In genomic region chr17:42553866-42554249, GRCh38 we compare ENCODE assay signal across 6 cellular contexts. TPM values are rescaled to one million over a fixed set of nuclear protein-coding genes. Genes with fewer than 3 reads are reported as not detected.
DNase-seq lines count a peak whose midpoint lies in the region; ATAC-seq lines count a peak whose summit lies in the region.

No MANE protein-coding gene starts in this region.

- H2AFZ ChIP-seq in GM23248: peak overlapping the region; percentile 85

- H3K79me2 ChIP-seq in GM23248 (ENCODE audit: insufficient read depth): peaks cover 29% of the 10 kb centered on the region

- H3K27me3 Mint-ChIP-seq in activated naive CD8-positive, alpha-beta T cell treated with anti-CD3 and anti-CD28 coated beads, Interleukin-2, amount 50 U/mL, for 24 hours: no peaks in the 10 kb centered on the region

- H3K4me3 ChIP-seq in GM23248: peak overlapping the region; percentile 86
- peak overlapping the region; percentile 74 to 88 for H3K4me3 ChIP-seq in mucosa of rectum (ENCODE audit: low read length in 2 of 2)

- in situ Hi-C loops in GM23248 (cut with MboI): no loop called here

- peak overlapping the region; percentile 91 for H3K4me2 ChIP-seq in GM23248 (ENCODE audit: unreplicated experiment)

- no peak overlapping the region for H3K27ac ChIP-seq in GM23248
- H3K27ac ChIP-seq in mucosa of rectum (ENCODE audit: low read depth in 2 of 2, low read length in 2 of 2): peak overlapping the region; percentile 85 to 89

- H3K4me1 ChIP-seq in GM23248 (ENCODE audit: insufficient read depth) (0 out of 2 replicates have a peak, but pooled peaks cover 7% of the 10 kb centered on the region), mucosa of rectum (ENCODE audit: control insufficient read depth in 2 of 2, insufficient read depth in 2 of 2, low read length in 2 of 2) (peaks cover 7 to 13% of the 10 kb centered on the region in 2 donors)

- ATAC-seq in activated naive CD8-positive, alpha-beta T cell treated with anti-CD3 and anti-CD28 coated beads, Interleukin-2, amount 50 U/mL, for 24 hours: peak; percentile 13
- no peak for ATAC-seq in GM19023 (IDR thresholded peaks at IDR 0.05; ENCODE audit: unreplicated experiment)

- H3K9me3 Mint-ChIP-seq in activated naive CD8-positive, alpha-beta T cell treated with anti-CD3 and anti-CD28 coated beads, Interleukin-2, amount 50 U/mL, for 24 hours: no peaks in the 10 kb centered on the region

- no peaks in the 10 kb centered on the region for H3K36me3 Mint-ChIP-seq in activated naive CD8-positive, alpha-beta T cell treated with anti-CD3 and anti-CD28 coated beads, Interleukin-2, amount 50 U/mL, for 24 hours (ENCODE audit: low read depth)

- H3K9ac ChIP-seq in GM23248 (peak overlapping the region; percentile 91), mucosa of rectum (ENCODE audit: low read depth in 1 of 2, low read length in 2 of 2) (peak overlapping the region; percentile 94 to 95)

- WGBS in GM23248 (ENCODE audit: low coverage in 1 of 2, low lambda C conversion rate in 2 of 2, missing lambda C conversion rate in 2 of 2), 2 experiments: 44% methylated on average over 16 of the region's 16 CpGs

- peak overlapping the region; percentile 86 for H3K4me3 Mint-ChIP-seq in activated naive CD8-positive, alpha-beta T cell treated with anti-CD3 and anti-CD28 coated beads, Interleukin-2, amount 50 U/mL, for 24 hours

- H3K36me3 ChIP-seq in GM23248 (ENCODE audit: low read depth) (no peaks in the 10 kb centered on the region), mucosa of rectum (ENCODE audit: control insufficient read depth in 2 of 2, insufficient read depth in 2 of 2, low read length in 2 of 2) (no peaks in the 10 kb centered on the region)

- no peaks in the 10 kb centered on the region for H3F3A ChIP-seq in GM23248 (ENCODE audit: insufficient read depth)

- H3K27me3 ChIP-seq in GM23248 (replicated peaks; ENCODE audit: insufficient read depth) (no peaks in the 10 kb centered on the region), mucosa of rectum (ENCODE audit: control insufficient read depth in 2 of 2, insufficient read depth in 2 of 2, low read length in 2 of 2) (no peaks in the 10 kb centered on the region)

- H3K27ac Mint-ChIP-seq in activated naive CD8-positive, alpha-beta T cell treated with anti-CD3 and anti-CD28 coated beads, Interleukin-2, amount 50 U/mL, for 24 hours: peak overlapping the region; percentile 86

- H4K20me1 ChIP-seq in GM23248 (ENCODE audit: insufficient read depth): no peaks in the 10 kb centered on the region

- H3K4me1 Mint-ChIP-seq in activated naive CD8-positive, alpha-beta T cell treated with anti-CD3 and anti-CD28 coated beads, Interleukin-2, amount 50 U/mL, for 24 hours: peaks cover 28% of the 10 kb centered on the region

- DNase-seq in GM23248 (peak; percentile 42), mucosa of gallbladder (ENCODE audit: low spot score) (no peak), HCEC 1CT (no peak)
- DNase-seq in activated naive CD8-positive, alpha-beta T cell treated with anti-CD3 and anti-CD28 coated beads, Interleukin-2, amount 50 U/mL, for 24 hours: no peak

- H3K9me2 ChIP-seq in GM23248 (ENCODE audit: insufficient read depth): no peaks in the 10 kb centered on the region

- no peaks in the 10 kb centered on the region for H3K9me3 ChIP-seq in GM23248 (ENCODE audit: low read depth)
- no peaks in the 10 kb centered on the region for H3K9me3 ChIP-seq in mucosa of rectum (ENCODE audit: control insufficient read depth in 2 of 2, low read length in 2 of 2)

RNA-seq across cellular contexts. Expression of gene HSD17B1, which starts 1.1 kb away (rescaled TPM):
- total RNA-seq in GM23248 (2014; rRNA removed; shearing (Covaris generic)): 0.76 and 2.3 TPM in 2 replicates
- polyA plus RNA-seq in GM23248 (2016; fragmentation: Nextera tagmentation; extraction: Ambion mirVana): 2.6 and 3.0 TPM in 2 replicates
- 2.4 TPM for total RNA-seq in mucosa of gallbladder

RNA-seq across cellular contexts. Expression of gene COASY, which starts 8.1 kb away (rescaled TPM):
- total RNA-seq in GM23248 (2014; rRNA removed; shearing (Covaris generic)): 19.2 and 22.7 TPM in 2 replicates
- 50.1 and 56.9 TPM in 2 replicates for polyA plus RNA-seq in GM23248 (2016; fragmentation: Nextera tagmentation; extraction: Ambion mirVana)
- 84.1 TPM for total RNA-seq in mucosa of gallbladder

RNA-seq across cellular contexts. Expression of gene MLX, which starts 13.0 kb away (rescaled TPM):
- total RNA-seq in GM23248 (2014; rRNA removed; shearing (Covaris generic)): 29.3 and 30.8 TPM in 2 replicates
- 37.0 and 39.3 TPM in 2 replicates for polyA plus RNA-seq in GM23248 (2016; fragmentation: Nextera tagmentation; extraction: Ambion mirVana)
- total RNA-seq in mucosa of gallbladder: 54.0 TPM

RNA-seq across cellular contexts. Expression of gene NAGLU, which starts 17.8 kb away (rescaled TPM):
- total RNA-seq in GM23248 (2014; rRNA removed; shearing (Covaris generic)): 68.1 and 83.1 TPM in 2 replicates
- polyA plus RNA-seq in GM23248 (2016; fragmentation: Nextera tagmentation; extraction: Ambion mirVana): 36.8 and 39.4 TPM in 2 replicates
- total RNA-seq in mucosa of gallbladder: 51.1 TPM

RNA-seq across cellular contexts. Expression of gene PSMC3IP, which starts 23.7 kb away (rescaled TPM):
- 8.2 and 8.9 TPM in 2 replicates for total RNA-seq in GM23248 (2014; rRNA removed; shearing (Covaris generic))
- 11.1 and 12.0 TPM in 2 replicates for polyA plus RNA-seq in GM23248 (2016; fragmentation: Nextera tagmentation; extraction: Ambion mirVana)
- 5.1 TPM for total RNA-seq in mucosa of gallbladder
